Comparison of ENCODE assay signal across 12 cellular contexts in genomic region chr3:55243686-55244085, GRCh38.
A peak's percentile ranks its signal among the peaks of the same experiment; 100 is the strongest.
DNase-seq lines count a peak whose midpoint lies in the region; ATAC-seq and TF ChIP-seq lines count a peak whose summit lies in the region.
"Had no signal": no experiment of that assay in that cellular context is flagged by ENCODE, and none has a peak within 500 bp of the region (broad histone marks: within the 10 kb centered on the region; RNA-seq: fewer than 3 reads in every experiment).

No MANE protein-coding gene starts in this region.

- H3K79me2 ChIP-seq in H9 (ENCODE audit: insufficient read depth, low read length) = no peaks in the 10 kb centered on the region

- H3K23ac ChIP-seq in H9 (ENCODE audit: insufficient read length, low read depth, low read length) = no peak overlapping the region

- no peak overlapping the region for H2AK5ac ChIP-seq in H9 (ENCODE audit: insufficient read length, low read length)

- H3K79me1 ChIP-seq in H9 (ENCODE audit: insufficient read depth, low read depth, low read length, poor library complexity, severe bottlenecking) = no peaks in the 10 kb centered on the region

- H4K8ac ChIP-seq in H9 (replicated peaks; ENCODE audit: insufficient read length, low read depth, low read length) = no peak overlapping the region

- H4K20me1 ChIP-seq in H9 (ENCODE audit: control insufficient read depth, insufficient read depth, insufficient read length) = no peaks in the 10 kb centered on the region

- no peaks in the 10 kb centered on the region for H3K4me1 ChIP-seq in H9 (ENCODE audit: insufficient read depth, low read length)
- no peaks in the 10 kb centered on the region for H3K4me1 ChIP-seq in endodermal cell (ENCODE audit: control insufficient read depth, insufficient read depth, low read length)
- H3K4me1 ChIP-seq: BE2C had no signal

- intact Hi-C loops in left cardiac atrium (cut with DNase I) = no loop called here

- H2BK12ac ChIP-seq in H9 (ENCODE audit: insufficient read length, low read depth, low read length) = no peak overlapping the region

- no peak overlapping the region for H4K5ac ChIP-seq in H9 (ENCODE audit: insufficient read length, low read depth, low read length)

- H3K4me3 Mint-ChIP-seq in H9 = no peak overlapping the region
- no peak overlapping the region for H3K4me3 Mint-ChIP-seq in endodermal cell
- H3K4me3 Mint-ChIP-seq: CD8-positive, alpha-beta T cell had no signal

- in situ Hi-C loops in brain microvascular endothelial cell (cut with HindIII; ENCODE audit: low pct_ligation_motif_present, low sequenced_read_pairs) = no loop called here

- no peak overlapping the region for H3K4me2 ChIP-seq in H9 (ENCODE audit: insufficient read depth, insufficient read length, low read length)

- no peak overlapping the region for H2BK20ac ChIP-seq in H9 (ENCODE audit: low read depth, low read length, poor library complexity, severe bottlenecking)

- no peak overlapping the region for H3K4ac ChIP-seq in H9 (ENCODE audit: low read depth, low read length)

- H2BK15ac ChIP-seq in H9 (ENCODE audit: low read depth, low read length) = no peak overlapping the region

- no peak for TF ChIP-seq CTCF in H9 (conservative IDR thresholded peaks at IDR 0.05)
- TF ChIP-seq CTCF in endodermal cell (conservative IDR thresholded peaks at IDR 0.05) = no peak
- no peak for TF ChIP-seq CTCF in brain microvascular endothelial cell (IDR thresholded peaks at IDR 0.05; ENCODE audit: low read depth, low read length, missing control alignments)

- H3K27ac Mint-ChIP-seq in H9 = peak overlapping the region in 1 of 3 experiments; percentile 38; a peak in 1 of 7 replicates
- H3K27ac Mint-ChIP-seq in endodermal cell = no peak overlapping the region
- H3K27ac Mint-ChIP-seq: CD8-positive, alpha-beta T cell had no signal

- no peak overlapping the region for H3K18ac ChIP-seq in H9 (ENCODE audit: insufficient read length, low read depth, low read length)

- no peak overlapping the region for H3T11ph ChIP-seq in H9 (ENCODE audit: low read length)

- H3K56ac ChIP-seq in H9 (ENCODE audit: insufficient read length, low read depth, low read length) = no peak overlapping the region

- H3K9me3 Mint-ChIP-seq in H9 (peaks cover 6 to 7% of the 10 kb centered on the region in 2 experiments), endodermal cell (peaks cover 8% of the 10 kb centered on the region)

- H3K4me1 Mint-ChIP-seq in H9 (peaks cover 13 to 18% of the 10 kb centered on the region in 2 experiments), endodermal cell (no peaks in the 10 kb centered on the region)

- no peak overlapping the region for H2BK5ac ChIP-seq in H9 (ENCODE audit: insufficient read length, low read length)

- WGBS in H9 (ENCODE audit: extremely low coverage, insufficient read length, low lambda C conversion rate) = no CpG with 5 or more reads among the region's 9 CpGs
- WGBS in endodermal cell (ENCODE audit: insufficient coverage in 1 of 2, insufficient read length in 1 of 2), 2 experiments = 78 to 79% methylated on average over 6 to 9 of the region's 9 CpGs

- H3K9me3 ChIP-seq in H9 (ENCODE audit: control insufficient read depth, low read depth, low read length) (no peaks in the 10 kb centered on the region), endodermal cell (ENCODE audit: control insufficient read depth, low read length) (no peaks in the 10 kb centered on the region)
- H3K9me3 ChIP-seq: BE2C had no signal

- H3K9ac ChIP-seq in H9 (ENCODE audit: extremely low read depth, insufficient read length, low read length) (no peak overlapping the region), endodermal cell (ENCODE audit: extremely low read depth, low read length, poor library complexity, severe bottlenecking) (no peak overlapping the region)

- ATAC-seq in left cardiac atrium = no peak
- ATAC-seq in HG03571 (IDR thresholded peaks at IDR 0.05; ENCODE audit: unreplicated experiment) = no peak
- ATAC-seq: CD8-positive, alpha-beta T cell had no signal

- no peak overlapping the region for H3K14ac ChIP-seq in H9 (ENCODE audit: insufficient read depth, low read length)

- no peak overlapping the region for H2BK120ac ChIP-seq in H9 (ENCODE audit: low read depth, low read length, poor library complexity, severe bottlenecking)

- no peaks in the 10 kb centered on the region for H3K36me3 ChIP-seq in endodermal cell (ENCODE audit: control insufficient read depth, insufficient read depth, low read length)
- H3K36me3 ChIP-seq in brain microvascular endothelial cell (replicated peaks) = no peaks in the 10 kb centered on the region
- H3K36me3 ChIP-seq: BE2C had no signal

- peak; percentile 13 for DNase-seq in ELF-1 (ENCODE audit: low read depth, low spot score)
- DNase-seq in H9 = peak; percentile 33
- DNase-seq in NCI-H69 (lab: John Stamatoyannopoulos, UW) = peak; percentile 25
- peak; percentile 69 for DNase-seq in endodermal cell
- DNase-seq in left cardiac atrium = no peak
- DNase-seq in brain microvascular endothelial cell = no peak
- DNase-seq: BE2C; CD8-positive, alpha-beta T cell; KG1; Right ventricle myocardium superior; T-helper 2 cell had no signal

- H3K27me3 Mint-ChIP-seq in H9 (ENCODE audit: low read depth) = no peaks in the 10 kb centered on the region
- H3K27me3 Mint-ChIP-seq in endodermal cell (ENCODE audit: insufficient read depth) = no peaks in the 10 kb centered on the region

- peaks cover 4 to 7% (median 5%) of the 10 kb centered on the region in 3 experiments; a peak in 6 of 7 replicates for H3K36me3 Mint-ChIP-seq in H9 (ENCODE audit: insufficient read depth in 1 of 3, low read depth in 3 of 3)
- H3K36me3 Mint-ChIP-seq in endodermal cell (ENCODE audit: low read depth) = peaks cover 2% of the 10 kb centered on the region
- H3K36me3 Mint-ChIP-seq: CD8-positive, alpha-beta T cell had no signal

- H3K4me3 ChIP-seq in endodermal cell (ENCODE audit: low read length) (no peak overlapping the region), brain microvascular endothelial cell (ENCODE audit: low read depth, low read length) (no peak overlapping the region)

- no peak overlapping the region for H4K91ac ChIP-seq in H9 (ENCODE audit: insufficient read length, low read depth, low read length)

- H3K27ac ChIP-seq in H9 (ENCODE audit: insufficient read length, low read depth, low read length) (no peak overlapping the region), endodermal cell (ENCODE audit: low read depth, low read length) (no peak overlapping the region), brain microvascular endothelial cell (no peak overlapping the region)

- no peak overlapping the region for H2AFZ ChIP-seq in H9 (ENCODE audit: low read length)

- H3K27me3 ChIP-seq in H9 (ENCODE audit: insufficient read depth, low read length) (no peaks in the 10 kb centered on the region), endodermal cell (ENCODE audit: control insufficient read depth, insufficient read depth, low read length, poor library complexity, severe bottlenecking) (no peaks in the 10 kb centered on the region), brain microvascular endothelial cell (replicated peaks) (no peaks in the 10 kb centered on the region)
- H3K27me3 ChIP-seq: BE2C had no signal

- H3K23me2 ChIP-seq in H9 (ENCODE audit: insufficient read length, low read depth, low read length, poor library complexity, severe bottlenecking) = no peaks in the 10 kb centered on the region

Comparison
In these comparisons a context has a peak if more than half of its experiments do, and no peak if none do; other contexts are left out.
1. DNase-seq: peak in ELF-1 (single experiment), H9 (single experiment), NCI-H69 (single experiment) and endodermal cell (single experiment); none in left cardiac atrium (single experiment) and brain microvascular endothelial cell (single experiment).